Comparison of ENCODE assay signal across 19 cellular contexts in the genomic region with DNA sequence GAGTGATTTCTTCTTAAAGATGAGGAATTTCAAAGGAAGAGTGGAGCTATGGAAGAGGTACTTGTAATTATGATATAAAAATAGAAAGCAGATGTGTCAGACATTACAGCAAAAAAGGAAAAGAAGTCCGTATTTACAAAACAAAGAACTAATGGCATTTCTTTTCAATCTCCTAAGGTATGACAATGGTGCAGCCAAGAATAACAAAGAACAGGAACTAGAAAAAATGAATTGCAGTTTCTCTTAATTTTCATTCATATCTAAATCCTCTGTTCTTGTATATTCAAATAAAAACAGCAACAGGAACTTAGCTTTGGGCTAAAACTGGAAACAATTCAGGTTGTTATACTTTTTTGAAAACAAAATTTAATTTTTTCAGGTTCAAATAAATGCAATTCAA.
DNase-seq lines count a peak whose midpoint lies in the region; ATAC-seq, FAIRE-seq and TF ChIP-seq lines count a peak whose summit lies in the region.
"Had no signal": no experiment of that assay in that cellular context is flagged by ENCODE, and none has a peak within 500 bp of the region (broad histone marks: within the 10 kb centered on the region; RNA-seq: fewer than 3 reads in every experiment).

No MANE protein-coding gene starts in this region.

- no peaks in the 10 kb centered on the region for H3K79me1 ChIP-seq in H9 (ENCODE audit: insufficient read depth, low read depth, low read length, poor library complexity, severe bottlenecking)

- H3K4me3 ChIP-seq in OCI-LY1 (ENCODE audit: low read depth, low read length, poor library complexity, severe bottlenecking), result no peak overlapping the region
- H3K4me3 ChIP-seq: BLaER1 treated with 17β-estradiol and CSF1 and Interleukin-3, amounts not matched to agents 10 nM and 100 nM; GM12878; GM23248 had no signal

- H3K9ac ChIP-seq in H9 (ENCODE audit: extremely low read depth, insufficient read length, low read length) (no peak overlapping the region), OCI-LY1 (ENCODE audit: low read length) (no peak overlapping the region)
- H3K9ac ChIP-seq: BLaER1 treated with 17β-estradiol and CSF1 and Interleukin-3, amounts not matched to agents 10 nM and 100 nM; GM23248 had no signal

- H3K27me3 Mint-ChIP-seq in H9 (ENCODE audit: low read depth), result no peaks in the 10 kb centered on the region; the same call in 1 of the 2 replicates
- H3K27me3 Mint-ChIP-seq in type B pancreatic cell, result no peaks in the 10 kb centered on the region
- peaks cover 33% of the 10 kb centered on the region for H3K27me3 Mint-ChIP-seq in stimulated activated naive CD8-positive, alpha-beta T cell treated with anti-CD3 and anti-CD28 coated beads, Interleukin-15, amount 100 ng/mL, for 72 hours

- H3K27me3 ChIP-seq in H9 (ENCODE audit: insufficient read depth, low read length) (no peaks in the 10 kb centered on the region), OCI-LY1 (ENCODE audit: insufficient read depth, low read length) (no peaks in the 10 kb centered on the region)

- H3K9me3 ChIP-seq in H9 (ENCODE audit: control insufficient read depth, low read depth, low read length) (peaks cover 10% of the 10 kb centered on the region), OCI-LY1 (ENCODE audit: low read length) (peaks cover 14% of the 10 kb centered on the region)

- peaks cover 17 to 35% of the 10 kb centered on the region in 2 experiments; a peak in 4 of 5 replicates for H3K9me3 Mint-ChIP-seq in H9
- peaks cover 5% of the 10 kb centered on the region for H3K9me3 Mint-ChIP-seq in type B pancreatic cell
- peaks cover 8 to 18% of the 10 kb centered on the region in 2 donors for H3K9me3 Mint-ChIP-seq in stimulated activated naive CD8-positive, alpha-beta T cell treated with anti-CD3 and anti-CD28 coated beads, Interleukin-15, amount 100 ng/mL, for 72 hours

- no peak overlapping the region for H2BK15ac ChIP-seq in H9 (ENCODE audit: low read depth, low read length)

- no peak overlapping the region for H2BK120ac ChIP-seq in H9 (ENCODE audit: low read depth, low read length, poor library complexity, severe bottlenecking)

- peaks cover 7% of the 10 kb centered on the region for H3K23me2 ChIP-seq in H9 (ENCODE audit: insufficient read length, low read depth, low read length, poor library complexity, severe bottlenecking)

- peaks cover 3% of the 10 kb centered on the region; the same call in 1 of the 2 replicates for H3K4me1 ChIP-seq in H9 (ENCODE audit: insufficient read depth, low read length)
- H3K4me1 ChIP-seq in OCI-LY1 (ENCODE audit: insufficient read depth, low read length, severe bottlenecking), result peaks cover 27% of the 10 kb centered on the region

- peak overlapping the region in 2 of 3 experiments; percentile 7 to 28; a peak in 4 of 7 replicates for H3K27ac Mint-ChIP-seq in H9
- peak overlapping the region; percentile 45 for H3K27ac Mint-ChIP-seq in type B pancreatic cell
- no peak overlapping the region for H3K27ac Mint-ChIP-seq in stimulated activated naive CD8-positive, alpha-beta T cell treated with anti-CD3 and anti-CD28 coated beads, Interleukin-15, amount 100 ng/mL, for 72 hours
- H3K27ac Mint-ChIP-seq: B cell; CD8-positive, alpha-beta T cell had no signal

- ATAC-seq in stimulated activated naive CD8-positive, alpha-beta T cell treated with anti-CD3 and anti-CD28 coated beads, Interleukin-15, amount 100 ng/mL, for 72 hours, result no peak
- ATAC-seq: CD8-positive, alpha-beta T cell; GM12878; HepG2 had no signal

- no CpG with 5 or more reads among the region's 1 CpG for WGBS in H9 (ENCODE audit: extremely low coverage, insufficient read length, low lambda C conversion rate)

- H3K14ac ChIP-seq in H9 (ENCODE audit: insufficient read depth, low read length), result no peak overlapping the region

- H3K4me2 ChIP-seq in H9 (ENCODE audit: insufficient read depth, insufficient read length, low read length), result no peak overlapping the region
- no peak overlapping the region for H3K4me2 ChIP-seq in OCI-LY1 (ENCODE audit: low read length)
- H3K4me2 ChIP-seq: BLaER1 treated with 17β-estradiol and CSF1 and Interleukin-3, amounts not matched to agents 10 nM and 100 nM had no signal

- FAIRE-seq in endometrium (lab: Jason Lieb, UNC), result peak; percentile 66
- FAIRE-seq: GM12878, GM19239, HepG2 had no signal

- no peak overlapping the region for H3K4ac ChIP-seq in H9 (ENCODE audit: low read depth, low read length)

- no peak overlapping the region for H3K18ac ChIP-seq in H9 (ENCODE audit: insufficient read length, low read depth, low read length)

- H3K56ac ChIP-seq in H9 (ENCODE audit: insufficient read length, low read depth, low read length), result no peak overlapping the region

- H4K20me1 ChIP-seq in H9 (ENCODE audit: control insufficient read depth, insufficient read depth, insufficient read length), result no peaks in the 10 kb centered on the region
- H4K20me1 ChIP-seq in OCI-LY1 (ENCODE audit: insufficient read depth, low read length), result no peaks in the 10 kb centered on the region
- H4K20me1 ChIP-seq: BLaER1 treated with 17β-estradiol and CSF1 and Interleukin-3, amounts not matched to agents 10 nM and 100 nM had no signal

- H3K27ac ChIP-seq in H9 (ENCODE audit: insufficient read length, low read depth, low read length) (no peak overlapping the region), OCI-LY1 (ENCODE audit: low read depth, low read length, poor library complexity, severe bottlenecking) (no peak overlapping the region)
- H3K27ac ChIP-seq: BLaER1 treated with 17β-estradiol and CSF1 and Interleukin-3, amounts not matched to agents 10 nM and 100 nM; GM23248 had no signal

- H3K4me1 Mint-ChIP-seq in H9 (peaks cover 25 to 32% of the 10 kb centered on the region in 2 experiments), type B pancreatic cell (ENCODE audit: unreplicated experiment) (peaks cover 24% of the 10 kb centered on the region)
- peaks cover 17% of the 10 kb centered on the region for H3K4me1 Mint-ChIP-seq in stimulated activated naive CD8-positive, alpha-beta T cell treated with anti-CD3 and anti-CD28 coated beads, Interleukin-15, amount 100 ng/mL, for 72 hours

- peaks cover 20 to 30% (median 27%) of the 10 kb centered on the region in 3 experiments for H3K36me3 Mint-ChIP-seq in H9 (ENCODE audit: insufficient read depth in 1 of 3, low read depth in 3 of 3)
- no peaks in the 10 kb centered on the region for H3K36me3 Mint-ChIP-seq in type B pancreatic cell
- H3K36me3 Mint-ChIP-seq: CD8-positive, alpha-beta T cell had no signal

- H2BK12ac ChIP-seq in H9 (ENCODE audit: insufficient read length, low read depth, low read length), result no peak overlapping the region

- no peak overlapping the region for H2AK5ac ChIP-seq in H9 (ENCODE audit: insufficient read length, low read length)

- H4K91ac ChIP-seq in H9 (ENCODE audit: insufficient read length, low read depth, low read length), result no peak overlapping the region

- no peaks in the 10 kb centered on the region; the same call in 1 of the 2 replicates for H3K36me3 ChIP-seq in OCI-LY1 (ENCODE audit: insufficient read depth, low read length)
- H3K36me3 ChIP-seq: BLaER1 treated with 17β-estradiol and CSF1 and Interleukin-3, amounts not matched to agents 10 nM and 100 nM had no signal

- no peak overlapping the region for H3T11ph ChIP-seq in H9 (ENCODE audit: low read length)

- no peak overlapping the region for H2BK5ac ChIP-seq in H9 (ENCODE audit: insufficient read length, low read length)

- H3K79me2 ChIP-seq in H9 (ENCODE audit: insufficient read depth, low read length) (no peaks in the 10 kb centered on the region), OCI-LY1 (ENCODE audit: insufficient read depth, low read length) (no peaks in the 10 kb centered on the region)

- H2AFZ ChIP-seq in H9 (ENCODE audit: low read length), result no peak overlapping the region
- H2AFZ ChIP-seq in OCI-LY1 (ENCODE audit: low read length), result peak overlapping the region; percentile 35; the same call in 1 of the 2 replicates
- H2AFZ ChIP-seq: GM23248 had no signal

- no peak overlapping the region for H4K8ac ChIP-seq in H9 (replicated peaks; ENCODE audit: insufficient read length, low read depth, low read length)

- no peak overlapping the region for H3K23ac ChIP-seq in H9 (ENCODE audit: insufficient read length, low read depth, low read length)

- no peak for TF ChIP-seq CTCF in H9 (conservative IDR thresholded peaks at IDR 0.05)
- no peak for TF ChIP-seq CTCF in OCI-LY1 (IDR thresholded peaks at IDR 0.05; ENCODE audit: low read length)
- no peak for TF ChIP-seq CTCF in type B pancreatic cell (conservative IDR thresholded peaks at IDR 0.05)

- no peaks in the 10 kb centered on the region for H3F3A ChIP-seq in OCI-LY1 (ENCODE audit: insufficient read depth, low read length)

- H3K4me3 Mint-ChIP-seq in H9 (no peak overlapping the region), type B pancreatic cell (no peak overlapping the region)
- H3K4me3 Mint-ChIP-seq in stimulated activated naive CD8-positive, alpha-beta T cell treated with anti-CD3 and anti-CD28 coated beads, Interleukin-15, amount 100 ng/mL, for 72 hours, result no peak overlapping the region
- H3K4me3 Mint-ChIP-seq: B cell; CD8-positive, alpha-beta T cell; IgD-negative memory B cell had no signal

- H4K5ac ChIP-seq in H9 (ENCODE audit: insufficient read length, low read depth, low read length), result no peak overlapping the region

- DNase-seq in H9, result no peak
- no peak for DNase-seq in type B pancreatic cell (ENCODE audit: extremely low spot score, unreplicated experiment)
- no peak for DNase-seq in hippocampal formation (lab: John Stamatoyannopoulos, UW)
- DNase-seq in stimulated activated naive CD8-positive, alpha-beta T cell treated with anti-CD3 and anti-CD28 coated beads, Interleukin-15, amount 100 ng/mL, for 72 hours, result no peak
- no peak for DNase-seq in stimulated activated CD4-positive, alpha-beta T cell treated with anti-CD3 and anti-CD28 coated beads, Interleukin-15, amount 100 ng/mL, for 24 hours
- DNase-seq: Calu3; CD8-positive, alpha-beta T cell; DMS79 treated with DMSO at 0.1 percent for 48 hours; GM23248; H7; KG1 had no signal

- no peak overlapping the region for H2BK20ac ChIP-seq in H9 (ENCODE audit: low read depth, low read length, poor library complexity, severe bottlenecking)

- H3K9me2 ChIP-seq in OCI-LY1 (ENCODE audit: low read depth, low read length), result no peaks in the 10 kb centered on the region

Comparison
In these comparisons a context has a peak if more than half of its experiments do, and no peak if none do; other contexts are left out.
1. H3K27ac Mint-ChIP-seq: peak in H9 (2 of 3) and type B pancreatic cell (single experiment); none in stimulated activated naive CD8-positive, alpha-beta T cell treated with anti-CD3 and anti-CD28 coated beads, Interleukin-15, amount 100 ng/mL, for 72 hours (0 of 2).